Comparison of ENCODE assay signal across 1 cellular context in the genomic region with DNA sequence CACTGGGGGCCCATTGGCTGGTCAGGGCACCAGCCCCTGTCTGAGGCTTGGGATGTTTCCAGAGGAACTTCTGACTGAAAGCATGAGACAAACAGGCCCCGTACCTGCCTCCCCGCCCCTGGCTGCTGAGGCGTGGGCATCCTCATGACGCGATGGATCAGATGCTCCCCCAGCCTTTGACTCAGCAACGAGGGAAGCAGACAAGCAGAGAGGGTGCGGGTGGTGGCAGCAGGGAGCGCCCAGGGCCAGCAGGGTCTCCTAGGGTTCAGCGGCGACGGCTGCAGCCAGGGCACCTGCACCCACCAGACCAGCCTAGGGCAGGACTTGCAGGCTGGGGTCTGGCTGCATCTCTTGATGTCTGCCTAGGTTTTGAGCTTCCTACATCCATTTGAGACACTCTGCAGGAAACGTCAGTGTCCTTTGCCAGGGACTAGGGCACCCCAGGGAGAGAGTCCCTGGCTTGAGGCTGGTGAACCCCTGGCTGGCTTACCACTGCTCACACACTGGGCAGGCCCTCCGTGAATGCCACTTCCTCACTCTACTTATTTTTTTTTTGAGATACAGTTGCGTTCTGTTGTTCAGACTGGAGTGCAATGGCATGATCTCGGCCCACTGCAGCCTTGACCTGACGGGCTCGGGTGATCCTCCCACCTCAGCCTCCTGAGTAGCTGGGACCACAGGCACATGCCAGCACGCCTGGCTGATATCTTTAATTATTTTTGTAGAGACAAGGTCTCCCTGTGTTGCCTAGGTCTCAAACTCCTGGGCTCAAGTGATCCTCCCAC.
TF ChIP-seq lines count a peak whose summit lies in the region.

No MANE protein-coding gene starts in this region.

TF ChIP-seq in HepG2, 621 proteins besides CTCF, POLR2A, EP300 and RAD21 (continued from another document):
- TF ChIP-seq ZBTB3 (CRISPR knock-in tag; IDR thresholded peaks at IDR 0.05; ENCODE audit: borderline replicate concordance, low read depth) (no peak), ZNF557 (CRISPR knock-in tag; IDR thresholded peaks at IDR 0.05) (no peak), ZNF510 (CRISPR knock-in tag; IDR thresholded peaks at IDR 0.05; ENCODE audit: low read depth) (no peak), MAFK (conservative IDR thresholded peaks at IDR 0.05 in 1 of 2, IDR thresholded peaks at IDR 0.05 in 1 of 2; ENCODE audit: low read length in 2 of 2) (no peak), TOE1 (CRISPR knock-in tag; IDR thresholded peaks at IDR 0.05) (no peak), ZFP1 (CRISPR knock-in tag; IDR thresholded peaks at IDR 0.05) (no peak), ZNF501 (CRISPR knock-in tag; IDR thresholded peaks at IDR 0.05) (no peak), RAD51 (IDR thresholded peaks at IDR 0.05; ENCODE audit: borderline replicate concordance) (no peak), ZNF20 (CRISPR knock-in tag; IDR thresholded peaks at IDR 0.05) (no peak), SCMH1 (CRISPR knock-in tag; IDR thresholded peaks at IDR 0.05; ENCODE audit: borderline replicate concordance) (no peak)
- TF ChIP-seq, protein P1, sequence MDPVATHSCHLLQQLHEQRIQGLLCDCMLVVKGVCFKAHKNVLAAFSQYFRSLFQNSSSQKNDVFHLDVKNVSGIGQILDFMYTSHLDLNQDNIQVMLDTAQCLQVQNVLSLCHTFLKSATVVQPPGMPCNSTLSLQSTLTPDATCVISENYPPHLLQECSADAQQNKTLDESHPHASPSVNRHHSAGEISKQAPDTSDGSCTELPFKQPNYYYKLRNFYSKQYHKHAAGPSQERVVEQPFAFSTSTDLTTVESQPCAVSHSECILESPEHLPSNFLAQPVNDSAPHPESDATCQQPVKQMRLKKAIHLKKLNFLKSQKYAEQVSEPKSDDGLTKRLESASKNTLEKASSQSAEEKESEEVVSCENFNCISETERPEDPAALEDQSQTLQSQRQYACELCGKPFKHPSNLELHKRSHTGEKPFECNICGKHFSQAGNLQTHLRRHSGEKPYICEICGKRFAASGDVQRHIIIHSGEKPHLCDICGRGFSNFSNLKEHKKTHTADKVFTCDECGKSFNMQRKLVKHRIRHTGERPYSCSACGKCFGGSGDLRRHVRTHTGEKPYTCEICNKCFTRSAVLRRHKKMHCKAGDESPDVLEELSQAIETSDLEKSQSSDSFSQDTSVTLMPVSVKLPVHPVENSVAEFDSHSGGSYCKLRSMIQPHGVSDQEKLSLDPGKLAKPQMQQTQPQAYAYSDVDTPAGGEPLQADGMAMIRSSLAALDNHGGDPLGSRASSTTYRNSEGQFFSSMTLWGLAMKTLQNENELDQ (CRISPR knock-in tag; IDR thresholded peaks at IDR 0.05; ENCODE audit: borderline replicate concordance) = no peak
- TF ChIP-seq, protein P2, sequence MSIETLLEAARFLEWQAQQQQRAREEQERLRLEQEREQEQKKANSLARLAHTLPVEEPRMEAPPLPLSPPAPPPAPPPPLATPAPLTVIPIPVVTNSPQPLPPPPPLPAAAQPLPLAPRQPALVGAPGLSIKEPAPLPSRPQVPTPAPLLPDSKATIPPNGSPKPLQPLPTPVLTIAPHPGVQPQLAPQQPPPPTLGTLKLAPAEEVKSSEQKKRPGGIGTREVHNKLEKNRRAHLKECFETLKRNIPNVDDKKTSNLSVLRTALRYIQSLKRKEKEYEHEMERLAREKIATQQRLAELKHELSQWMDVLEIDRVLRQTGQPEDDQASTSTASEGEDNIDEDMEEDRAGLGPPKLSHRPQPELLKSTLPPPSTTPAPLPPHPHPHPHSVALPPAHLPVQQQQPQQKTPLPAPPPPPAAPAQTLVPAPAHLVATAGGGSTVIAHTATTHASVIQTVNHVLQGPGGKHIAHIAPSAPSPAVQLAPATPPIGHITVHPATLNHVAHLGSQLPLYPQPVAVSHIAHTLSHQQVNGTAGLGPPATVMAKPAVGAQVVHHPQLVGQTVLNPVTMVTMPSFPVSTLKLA (IDR thresholded peaks at IDR 0.05) = no peak
- TF ChIP-seq, protein P3, sequence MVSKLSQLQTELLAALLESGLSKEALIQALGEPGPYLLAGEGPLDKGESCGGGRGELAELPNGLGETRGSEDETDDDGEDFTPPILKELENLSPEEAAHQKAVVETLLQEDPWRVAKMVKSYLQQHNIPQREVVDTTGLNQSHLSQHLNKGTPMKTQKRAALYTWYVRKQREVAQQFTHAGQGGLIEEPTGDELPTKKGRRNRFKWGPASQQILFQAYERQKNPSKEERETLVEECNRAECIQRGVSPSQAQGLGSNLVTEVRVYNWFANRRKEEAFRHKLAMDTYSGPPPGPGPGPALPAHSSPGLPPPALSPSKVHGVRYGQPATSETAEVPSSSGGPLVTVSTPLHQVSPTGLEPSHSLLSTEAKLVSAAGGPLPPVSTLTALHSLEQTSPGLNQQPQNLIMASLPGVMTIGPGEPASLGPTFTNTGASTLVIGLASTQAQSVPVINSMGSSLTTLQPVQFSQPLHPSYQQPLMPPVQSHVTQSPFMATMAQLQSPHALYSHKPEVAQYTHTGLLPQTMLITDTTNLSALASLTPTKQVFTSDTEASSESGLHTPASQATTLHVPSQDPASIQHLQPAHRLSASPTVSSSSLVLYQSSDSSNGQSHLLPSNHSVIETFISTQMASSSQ (IDR thresholded peaks at IDR 0.05; ENCODE audit: low read depth) = no peak
- TF ChIP-seq, protein P3 (CRISPR knock-in tag; IDR thresholded peaks at IDR 0.05; ENCODE audit: borderline replicate concordance) = no peak
TF ChIP-seq in HepG2: peak in this region for 0.
